ENCODE assay signal across 8 cellular contexts in the genomic region with DNA sequence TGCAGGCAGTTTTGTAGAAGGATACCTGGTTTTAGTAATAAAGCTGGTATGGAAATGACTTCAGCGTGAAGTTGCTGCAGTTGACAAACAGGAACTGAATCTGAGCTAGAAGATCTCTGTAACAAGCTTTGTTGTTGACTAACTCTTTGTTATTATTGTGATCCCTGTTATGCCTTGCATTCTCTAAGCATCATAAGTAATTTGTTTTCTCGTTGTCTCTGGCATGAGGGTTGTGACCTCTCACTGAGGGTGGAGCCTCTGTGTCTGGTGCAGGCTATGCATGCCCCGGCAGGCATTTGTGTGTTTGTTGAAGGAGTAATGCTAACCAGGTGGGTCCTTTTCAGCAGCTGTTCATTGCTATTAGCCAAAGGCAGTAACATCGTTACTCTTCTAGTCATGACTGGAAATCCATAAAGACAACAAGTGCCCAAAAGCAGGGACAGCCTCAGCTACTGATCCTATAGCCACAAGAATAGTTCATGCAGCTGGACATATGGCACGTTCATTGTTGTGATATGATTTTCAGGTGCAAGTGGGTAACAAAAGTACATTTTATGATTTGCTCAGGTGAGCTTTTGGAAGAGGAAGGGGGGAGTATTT. TPM values are rescaled to one million over a fixed set of nuclear protein-coding genes. Genes with fewer than 3 reads are reported as not detected.
A peak's percentile ranks its signal among the peaks of the same experiment; 100 is the strongest.
DNase-seq lines count a peak whose midpoint lies in the region; ATAC-seq lines count a peak whose summit lies in the region.
"Not testable (repeated sequence)": the region's sequence is repeated elsewhere in the genome, so short reads cannot be mapped to it uniquely, and the experiment has no call there.

No MANE protein-coding gene starts in this region.

- H3K4me1 Mint-ChIP-seq in activated naive CD8-positive, alpha-beta T cell treated with anti-CD3 and anti-CD28 coated beads, Interleukin-2, amount 50 U/mL, for 24 hours: peaks cover 10% of the 10 kb centered on the region
- peaks cover 11 to 20% (median 12%) of the 10 kb centered on the region in 3 donors for H3K4me1 Mint-ChIP-seq in naive B cell

- DNase-seq in DMS53 treated with DMSO at 0.1 percent for 48 hours (lab: John Stamatoyannopoulos, UW; ENCODE audit: unreplicated experiment) (peak; percentile 5), MV-4-11 (lab: John Stamatoyannopoulos, UW) (peak; percentile 17), NCI-H69 (lab: John Stamatoyannopoulos, UW) (peak; percentile 92)
- not testable (repeated sequence) for DNase-seq in activated naive CD8-positive, alpha-beta T cell treated with anti-CD3 and anti-CD28 coated beads, Interleukin-2, amount 50 U/mL, for 24 hours; naive B cell

- H3K27me3 Mint-ChIP-seq in activated naive CD8-positive, alpha-beta T cell treated with anti-CD3 and anti-CD28 coated beads, Interleukin-2, amount 50 U/mL, for 24 hours; naive B cell: not testable (repeated sequence)

- H3K36me3 Mint-ChIP-seq in activated naive CD8-positive, alpha-beta T cell treated with anti-CD3 and anti-CD28 coated beads, Interleukin-2, amount 50 U/mL, for 24 hours (ENCODE audit: low read depth): peaks cover 30% of the 10 kb centered on the region
- peaks cover 0 to 15% of the 10 kb centered on the region in 2 donors for H3K36me3 Mint-ChIP-seq in naive B cell

- ATAC-seq in GM18909 (IDR thresholded peaks at IDR 0.05; ENCODE audit: poor library complexity, unreplicated experiment) (peak; percentile 73), GM21619 (IDR thresholded peaks at IDR 0.05; ENCODE audit: unreplicated experiment) (peak; percentile 64), HG03066 (IDR thresholded peaks at IDR 0.05; ENCODE audit: low read depth, unreplicated experiment) (peak; percentile 50), naive B cell (ENCODE audit: low read depth in 2 of 2) (peak; percentile 40 to 42)
- not testable (repeated sequence) for ATAC-seq in activated naive CD8-positive, alpha-beta T cell treated with anti-CD3 and anti-CD28 coated beads, Interleukin-2, amount 50 U/mL, for 24 hours

- not testable (repeated sequence) for H3K9me3 Mint-ChIP-seq in activated naive CD8-positive, alpha-beta T cell treated with anti-CD3 and anti-CD28 coated beads, Interleukin-2, amount 50 U/mL, for 24 hours; naive B cell

- not testable (repeated sequence) for H3K4me3 Mint-ChIP-seq in activated naive CD8-positive, alpha-beta T cell treated with anti-CD3 and anti-CD28 coated beads, Interleukin-2, amount 50 U/mL, for 24 hours
- H3K4me3 Mint-ChIP-seq in naive B cell: peak overlapping the region in 2 of 8 donors; percentile 18 to 22

- H3K27ac Mint-ChIP-seq in activated naive CD8-positive, alpha-beta T cell treated with anti-CD3 and anti-CD28 coated beads, Interleukin-2, amount 50 U/mL, for 24 hours: peak overlapping the region; percentile 14
- H3K27ac Mint-ChIP-seq in naive B cell: peak overlapping the region in 4 of 6 donors; percentile 16 to 80 (median 64)

RNA-seq across cellular contexts. Expression of gene KLHL2, which starts 30.8 kb away (rescaled TPM):
- 10 to 100 TPM in 3 of 6 donors, 1 to 10 TPM in 3; 2.6 to 17.6 (median 10.2) TPM for polyA plus RNA-seq in naive B cell (ENCODE audit: low read depth in 6 of 6)
